ENCODE assay signal across 29 cellular contexts in the genomic region with DNA sequence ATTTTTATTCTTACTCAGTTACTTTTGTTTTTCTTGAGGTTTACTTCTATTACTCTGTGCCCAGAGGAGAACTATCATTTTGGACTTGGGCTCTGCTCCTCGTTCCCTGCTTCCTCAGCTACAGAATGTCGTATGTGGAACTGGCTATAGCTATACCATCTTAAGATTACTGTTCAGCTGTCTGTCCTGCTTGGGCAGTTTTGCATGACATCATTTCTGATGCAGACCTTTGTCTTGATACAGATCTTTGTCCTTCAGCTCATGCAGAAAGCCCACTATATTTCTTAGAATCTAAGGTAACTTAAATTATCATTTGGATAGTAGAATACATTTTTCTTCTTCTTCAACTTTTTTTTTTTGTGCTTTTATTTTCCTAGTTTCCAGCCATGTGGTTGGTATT. TPM values are rescaled to one million over a fixed set of nuclear protein-coding genes. Genes with fewer than 3 reads are reported as not detected.
DNase-seq lines count a peak whose midpoint lies in the region; ATAC-seq, FAIRE-seq and TF ChIP-seq lines count a peak whose summit lies in the region.
"Had no signal": no experiment of that assay in that cellular context is flagged by ENCODE, and none has a peak within 500 bp of the region (broad histone marks: within the 10 kb centered on the region; RNA-seq: fewer than 3 reads in every experiment).

No MANE protein-coding gene starts in this region.

- H3K27ac ChIP-seq in HEK293 (ENCODE audit: extremely low read depth, low read depth, low read length) (no peak overlapping the region), K562 (ENCODE audit: extremely low read depth, low read depth, low read length) (no peak overlapping the region), GM23338 (ENCODE audit: low read depth) (no peak overlapping the region)
- H3K27ac ChIP-seq: BLaER1 had no signal

- no peaks in the 10 kb centered on the region for H3K36me3 Mint-ChIP-seq in GM23338 (ENCODE audit: low read depth)
- H3K36me3 Mint-ChIP-seq in activated naive CD4-positive, alpha-beta T cell treated with anti-CD3 and anti-CD28 coated beads for 36 hours (ENCODE audit: low read depth) = no peaks in the 10 kb centered on the region
- H3K36me3 Mint-ChIP-seq: CD14-positive monocyte; CD4-positive, alpha-beta memory T cell; CD4-positive, CD25-positive, alpha-beta regulatory T cell had no signal

- TF ChIP-seq EP300 in K562 (IDR thresholded peaks at IDR 0.05; ENCODE audit: low read length) = no peak

- H3K27me3 Mint-ChIP-seq in GM23338 (ENCODE audit: insufficient read depth, low read depth, poor library complexity) = peaks cover 4% of the 10 kb centered on the region
- no peaks in the 10 kb centered on the region for H3K27me3 Mint-ChIP-seq in activated naive CD4-positive, alpha-beta T cell treated with anti-CD3 and anti-CD28 coated beads for 36 hours (ENCODE audit: low read depth)

- H3K9ac ChIP-seq in K562 (ENCODE audit: insufficient read depth in 1 of 2, low read depth in 2 of 2, low read length in 2 of 2) = no peak overlapping the region
- H3K9ac ChIP-seq: BLaER1 had no signal

- no peak for DNase-seq in K562 (ENCODE audit: extremely low read depth in 1 of 4, low spot score in 3 of 4)
- peak; percentile 47 for DNase-seq in epithelial cell of esophagus (ENCODE audit: low read depth)
- peak; percentile 9 for DNase-seq in left kidney (ENCODE audit: low read depth, low spot score)
- no peak for DNase-seq in GM23338 (ENCODE audit: low spot score)
- DNase-seq in central memory CD4-positive, alpha-beta T cell = no peak
- DNase-seq in activated naive CD4-positive, alpha-beta T cell treated with anti-CD3 and anti-CD28 coated beads for 36 hours = no peak
- DNase-seq: 8988T; ACHN; BE2C; C1 segment of cervical spinal cord; CD4-positive, alpha-beta memory T cell; CD4-positive, CD25-positive, alpha-beta regulatory T cell; CD8-positive, alpha-beta memory T cell; COR-L47; DMS 273 treated with DMSO at 0.1 percent for 48 hours; DMS153; DMS53; DMS79; DND-41; EL; GDM1 had no signal

- H3K9me3 ChIP-seq in HEK293 (ENCODE audit: control insufficient read depth, insufficient read depth, low read depth, low read length) (no peaks in the 10 kb centered on the region), K562 (replicated peaks; ENCODE audit: control insufficient read depth, insufficient read depth, low read depth, low read length) (no peaks in the 10 kb centered on the region)
- H3K9me3 ChIP-seq: BE2C, BLaER1 had no signal

- ATAC-seq in K562 = no peak
- ATAC-seq in GM23338 = no peak
- no peak for ATAC-seq in HG02571 (IDR thresholded peaks at IDR 0.05; ENCODE audit: unreplicated experiment)
- ATAC-seq: GM12878 had no signal

- H3K4me2 ChIP-seq in K562 (ENCODE audit: insufficient read depth, low read length) = no peak overlapping the region
- H3K4me2 ChIP-seq in GM23338 = no peak overlapping the region
- H3K4me2 ChIP-seq: BLaER1 had no signal

- H3K9me1 ChIP-seq in K562 (ENCODE audit: control insufficient read depth, insufficient read depth, low read length) = no peaks in the 10 kb centered on the region

- H3K36me3 ChIP-seq in HEK293 (ENCODE audit: control insufficient read depth in 2 of 2, insufficient read depth in 1 of 2, low read length in 2 of 2) = no peaks in the 10 kb centered on the region
- H3K36me3 ChIP-seq in K562 (ENCODE audit: control insufficient read depth, insufficient read depth, low read length) = no peaks in the 10 kb centered on the region
- no peaks in the 10 kb centered on the region for H3K36me3 ChIP-seq in GM23338 (ENCODE audit: insufficient read depth)
- H3K36me3 ChIP-seq: BE2C, BLaER1 had no signal

- H3K27ac Mint-ChIP-seq in GM23338 = no peak overlapping the region
- H3K27ac Mint-ChIP-seq in activated naive CD4-positive, alpha-beta T cell treated with anti-CD3 and anti-CD28 coated beads for 36 hours = no peak overlapping the region
- H3K27ac Mint-ChIP-seq: CD14-positive monocyte; CD4-positive, alpha-beta memory T cell; CD4-positive, CD25-positive, alpha-beta regulatory T cell had no signal

- TF ChIP-seq POLR2A in K562 (conservative IDR thresholded peaks at IDR 0.05) = no peak

- no peaks in the 10 kb centered on the region for H3K27me3 ChIP-seq in K562 (ENCODE audit: control insufficient read depth in 2 of 2, insufficient read depth in 2 of 2, low read length in 2 of 2)
- H3K27me3 ChIP-seq in GM23338 (ENCODE audit: insufficient read depth) = no peaks in the 10 kb centered on the region
- H3K27me3 ChIP-seq: BE2C, BLaER1 had no signal

- TF ChIP-seq RAD21 in K562 (CRISPR knock-in tag; conservative IDR thresholded peaks at IDR 0.05 in 1 of 2, IDR thresholded peaks at IDR 0.05 in 1 of 2) = no peak

- H3K4me3 ChIP-seq in HEK293 (ENCODE audit: low read depth, low read length) = no peak overlapping the region
- H3K4me3 ChIP-seq in K562 = no peak overlapping the region
- no peak overlapping the region for H3K4me3 ChIP-seq in epithelial cell of esophagus (ENCODE audit: low read length)
- H3K4me3 ChIP-seq in GM23338 = no peak overlapping the region
- H3K4me3 ChIP-seq: BLaER1, GM12878 had no signal

- H2AFZ ChIP-seq in K562 (ENCODE audit: low read depth, low read length) = no peak overlapping the region
- no peak overlapping the region for H2AFZ ChIP-seq in GM23338

- 3% methylated on average over 2 of the region's 2 CpGs for WGBS in K562 (ENCODE audit: insufficient coverage, low coverage, missing lambda C conversion rate)

- no peaks in the 10 kb centered on the region for H3K9me2 ChIP-seq in GM23338 (ENCODE audit: insufficient read depth)

- H3K4me1 ChIP-seq in HEK293 (ENCODE audit: control insufficient read depth, insufficient read depth, low read length) = 0 out of 2 replicates have a peak, but pooled peaks cover 2% of the 10 kb centered on the region
- 0 out of 5 replicates have a peak, but pooled peaks cover 0 to 1% of the 10 kb centered on the region in 2 experiments for H3K4me1 ChIP-seq in K562 (replicated peaks in 1 of 2; ENCODE audit: control insufficient read depth in 2 of 2, insufficient read depth in 2 of 2, low read length in 2 of 2)
- H3K4me1 ChIP-seq in GM23338 (ENCODE audit: insufficient read depth) = no peaks in the 10 kb centered on the region
- H3K4me1 ChIP-seq: BE2C had no signal

- POLR2A ChIA-PET in HEK293 (lab: Yijun Ruan, JAX) = no interaction called here
- POLR2A ChIA-PET in K562 (lab: Yijun Ruan, JAX) = interaction anchor here (1.6 kb wide), 1 partner anchor 8 kb away, joined by 3 read pairs; no protein-coding TSS in a partner anchor

- no peak for TF ChIP-seq CTCF in HEK293 (tag by site-specific recombination; IDR thresholded peaks at IDR 0.05)
- no peak for TF ChIP-seq CTCF in K562 (IDR thresholded peaks at IDR 0.05 in 2 of 3, conservative IDR thresholded peaks at IDR 0.05 in 1 of 3; ENCODE audit: insufficient read depth in 2 of 3, low read depth in 1 of 3, low read length in 3 of 3)
- no peak for TF ChIP-seq CTCF in epithelial cell of esophagus (IDR thresholded peaks at IDR 0.05; ENCODE audit: insufficient read depth, low read depth, low read length, missing control alignments)
- TF ChIP-seq CTCF in GM23338 (conservative IDR thresholded peaks at IDR 0.05; ENCODE audit: low read depth in 2 of 2) = no peak

- H3K4me1 Mint-ChIP-seq in GM23338 = no peaks in the 10 kb centered on the region
- H3K4me1 Mint-ChIP-seq in activated naive CD4-positive, alpha-beta T cell treated with anti-CD3 and anti-CD28 coated beads for 36 hours (ENCODE audit: low read depth) = peaks cover 4% of the 10 kb centered on the region
- H3K4me1 Mint-ChIP-seq: CD4-positive, alpha-beta memory T cell; CD8-positive, alpha-beta memory T cell had no signal

- BruUV-seq in K562 (replicated peaks; lab: Mats Ljungman, UMichigan) = no TSS peak

- intact Hi-C loops in K562 (cut with micrococcal nuclease) = no loop called here
- intact Hi-C loops in activated naive CD4-positive, alpha-beta T cell treated with anti-CD3 and anti-CD28 coated beads for 36 hours (cut with micrococcal nuclease) = no loop called here

- H3K9me3 Mint-ChIP-seq in GM23338 = no peaks in the 10 kb centered on the region; the same call in 2 of the 3 replicates
- no peaks in the 10 kb centered on the region for H3K9me3 Mint-ChIP-seq in activated naive CD4-positive, alpha-beta T cell treated with anti-CD3 and anti-CD28 coated beads for 36 hours
- H3K9me3 Mint-ChIP-seq: CD4-positive, CD25-positive, alpha-beta regulatory T cell; CD8-positive, alpha-beta memory T cell had no signal

- in situ Hi-C loops in K562 (cut with MboI) = loop anchor here (5.0 kb wide), 1 partner anchor 53 kb away; the partner anchor contains the start of gene PLEKHH2

- H3K79me2 ChIP-seq in K562 (ENCODE audit: control insufficient read depth, insufficient read depth, low read length) (no peaks in the 10 kb centered on the region), GM23338 (replicated peaks; ENCODE audit: insufficient read depth) (no peaks in the 10 kb centered on the region)

- H4K20me1 ChIP-seq in K562 (replicated peaks; ENCODE audit: control insufficient read depth, insufficient read depth, low read length) (no peaks in the 10 kb centered on the region), GM23338 (replicated peaks; ENCODE audit: insufficient read depth) (no peaks in the 10 kb centered on the region)
- H4K20me1 ChIP-seq: BLaER1 had no signal

- CTCF ChIA-PET in HEK293 (lab: Yijun Ruan, JAX) (interaction anchor here (0.6 to 0.9 kb wide), 5 partner anchors 20 to 208 kb away, joined by 3 to 8 read pairs (median 4); no protein-coding TSS in a partner anchor), K562 (lab: Yijun Ruan, JAX; ENCODE audit: low intra/inter-chr PET ratio) (no interaction called here)
- CTCF ChIA-PET in activated naive CD4-positive, alpha-beta T cell treated with anti-CD3 and anti-CD28 coated beads for 36 hours (lab: Charles Lee) = no interaction called here

- no peak overlapping the region for H3K4me3 Mint-ChIP-seq in GM23338
- no peak overlapping the region for H3K4me3 Mint-ChIP-seq in activated naive CD4-positive, alpha-beta T cell treated with anti-CD3 and anti-CD28 coated beads for 36 hours
- H3K4me3 Mint-ChIP-seq: CD14-positive monocyte; CD4-positive, alpha-beta memory T cell; CD4-positive, CD25-positive, alpha-beta regulatory T cell; CD8-positive, alpha-beta memory T cell had no signal

- FAIRE-seq in K562 (lab: Jason Lieb, UNC) = no peak
- FAIRE-seq: GM12878, GM12892, GM19239 had no signal

- no peaks in the 10 kb centered on the region for H3F3A ChIP-seq in GM23338 (replicated peaks; ENCODE audit: low read depth)

RNA-seq across cellular contexts. Expression of gene C1GALT1C1L, which starts 13.8 kb away (rescaled TPM):
- 2.5 and 4.8 TPM in 2 replicates for total RNA-seq in K562 (2011; cell fraction: chromatin; rRNA removed; ENCODE audit: low replicate concordance)
- total RNA-seq in K562 (2011; cell fraction: nucleolus; rRNA removed) = 1.8 and 4.1 TPM in 2 replicates
- 3.7 and 4.3 TPM in 2 replicates for total RNA-seq in K562 (2011; cell fraction: nucleoplasm; rRNA removed)
- total RNA-seq in K562 (2014; rRNA removed) (0.49 and 1.0 TPM in 2 replicates), K562 (2014; rRNA removed; fragmentation: Illumina TruSeq; extraction: Trizol) (1.6 and 1.9 TPM in 2 replicates), K562 (2015; rRNA removed; fragmentation: Illumina TruSeq; extraction: Trizol) (1.0 and 1.2 TPM in 2 replicates), K562 (2021) (1.5 and 1.6 TPM in 2 replicates)
- polyA plus RNA-seq in K562 (2011; rRNA removed) (4.2 and 4.4 TPM in 2 replicates), K562 (2014; fragmentation: Illumina TruSeq; extraction: Trizol) (1.6 and 1.7 TPM in 2 replicates), K562 (2014; fragmentation: Nextera tagmentation; extraction: Ambion mirVana) (1 to 10 TPM; 3.1 to 3.5 TPM), K562 (2014; rRNA removed) (2.1 and 4.1 TPM in 2 replicates), GM23338 (2016; fragmentation: Nextera tagmentation; extraction: Ambion mirVana) (0.99 and 1.3 TPM in 2 replicates)
- polyA plus RNA-seq in K562 (2011; cell fraction: cytosol; rRNA removed) = 0.81 and 1.8 TPM in 2 replicates
- polyA plus RNA-seq in K562 (2011; cell fraction: nucleus; rRNA removed) = 2.0 and 4.1 TPM in 2 replicates
- polyA plus RNA-seq in K562 (2012) = 1.1 and 1.8 TPM in 2 replicates
- polyA minus RNA-seq in K562 (2011; rRNA and poly(A)+ RNA removed) = 1.9 and 2.8 TPM in 2 replicates
- not detected in 2 replicates for polyA minus RNA-seq in K562 (2011; cell fraction: cytosol; rRNA and poly(A)+ RNA removed)
- polyA minus RNA-seq in K562 (2011; cell fraction: nucleus; rRNA and poly(A)+ RNA removed) = 0.81 and 2.8 TPM in 2 replicates
- total RNA-seq in GM23338 (2014; rRNA removed; shearing (Covaris generic)) = 0.17 TPM in 1 of 2 replicates, not detected in the other
- total RNA-seq in activated naive CD4-positive, alpha-beta T cell treated with anti-CD3 and anti-CD28 coated beads for 36 hours = not detected
- total RNA-seq: CD4-positive, alpha-beta memory T cell; CD4-positive, CD25-positive, alpha-beta regulatory T cell; G401; GM12878 had no signal
- polyA plus RNA-seq: CD14-positive monocyte; CD4-positive, alpha-beta memory T cell; CD8-positive, alpha-beta memory T cell; GM12878 had no signal

RNA-seq across cellular contexts. Expression of gene PLEKHH2, which starts 52.9 kb away (rescaled TPM):
- 16.5 and 50.7 TPM in 2 replicates for total RNA-seq in K562 (2011; cell fraction: chromatin; rRNA removed; ENCODE audit: low replicate concordance)
- 6.6 and 7.7 TPM in 2 replicates for total RNA-seq in K562 (2011; cell fraction: nucleolus; rRNA removed)
- total RNA-seq in K562 (2011; cell fraction: nucleoplasm; rRNA removed) = 18.6 and 18.7 TPM in 2 replicates
- total RNA-seq in K562 (2014; rRNA removed) (1.3 and 2.7 TPM in 2 replicates), K562 (2014; rRNA removed; fragmentation: Illumina TruSeq; extraction: Trizol) (3.1 and 3.7 TPM in 2 replicates), K562 (2015; rRNA removed; fragmentation: Illumina TruSeq; extraction: Trizol) (1.5 and 1.8 TPM in 2 replicates), K562 (2021) (2.1 and 3.1 TPM in 2 replicates)
- polyA plus RNA-seq in K562 (2011; rRNA removed) (12.9 and 13.5 TPM in 2 replicates), K562 (2014; fragmentation: Illumina TruSeq; extraction: Trizol) (3.5 and 3.9 TPM in 2 replicates), K562 (2014; fragmentation: Nextera tagmentation; extraction: Ambion mirVana) (under 1 TPM; 0.77 to 0.86 TPM), K562 (2014; rRNA removed) (2.0 and 2.7 TPM in 2 replicates), GM23338 (2016; fragmentation: Nextera tagmentation; extraction: Ambion mirVana) (4.9 and 5.4 TPM in 2 replicates)
- polyA plus RNA-seq in K562 (2011; cell fraction: cytosol; rRNA removed) = 1.8 and 5.8 TPM in 2 replicates
- 15.3 and 17.7 TPM in 2 replicates for polyA plus RNA-seq in K562 (2011; cell fraction: nucleus; rRNA removed)
- 1.6 and 3.8 TPM in 2 replicates for polyA plus RNA-seq in K562 (2012)
- polyA minus RNA-seq in K562 (2011; rRNA and poly(A)+ RNA removed) = 13.0 and 17.7 TPM in 2 replicates
- 2.4 and 3.9 TPM in 2 replicates for polyA minus RNA-seq in K562 (2011; cell fraction: cytosol; rRNA and poly(A)+ RNA removed)
- 8.8 and 11.4 TPM in 2 replicates for polyA minus RNA-seq in K562 (2011; cell fraction: nucleus; rRNA and poly(A)+ RNA removed)
- total RNA-seq in GM23338 (2014; rRNA removed; shearing (Covaris generic)) = 6.5 and 6.7 TPM in 2 replicates
- total RNA-seq in activated naive CD4-positive, alpha-beta T cell treated with anti-CD3 and anti-CD28 coated beads for 36 hours = under 1 TPM; 0.64 to 0.72 TPM
- total RNA-seq: GM12878 had no signal
- polyA plus RNA-seq: CD14-positive monocyte; CD4-positive, alpha-beta memory T cell; CD8-positive, alpha-beta memory T cell; GM12878 had no signal

Comparison
In these comparisons a context has a peak if more than half of its experiments do, and no peak if none do; other contexts are left out.
1. DNase-seq: peak in epithelial cell of esophagus (single experiment) and left kidney (single experiment); none in K562 (0 of 4), GM23338 (single experiment), central memory CD4-positive, alpha-beta T cell (single experiment) and activated naive CD4-positive, alpha-beta T cell treated with anti-CD3 and anti-CD28 coated beads for 36 hours (single experiment).
2. Of the 44 proteins assayed by ChIP-seq in both K562 and HEK293: peak only in K562: none; only in HEK293: ATF2; in both: none; in neither: 43.